In the genomic region with DNA sequence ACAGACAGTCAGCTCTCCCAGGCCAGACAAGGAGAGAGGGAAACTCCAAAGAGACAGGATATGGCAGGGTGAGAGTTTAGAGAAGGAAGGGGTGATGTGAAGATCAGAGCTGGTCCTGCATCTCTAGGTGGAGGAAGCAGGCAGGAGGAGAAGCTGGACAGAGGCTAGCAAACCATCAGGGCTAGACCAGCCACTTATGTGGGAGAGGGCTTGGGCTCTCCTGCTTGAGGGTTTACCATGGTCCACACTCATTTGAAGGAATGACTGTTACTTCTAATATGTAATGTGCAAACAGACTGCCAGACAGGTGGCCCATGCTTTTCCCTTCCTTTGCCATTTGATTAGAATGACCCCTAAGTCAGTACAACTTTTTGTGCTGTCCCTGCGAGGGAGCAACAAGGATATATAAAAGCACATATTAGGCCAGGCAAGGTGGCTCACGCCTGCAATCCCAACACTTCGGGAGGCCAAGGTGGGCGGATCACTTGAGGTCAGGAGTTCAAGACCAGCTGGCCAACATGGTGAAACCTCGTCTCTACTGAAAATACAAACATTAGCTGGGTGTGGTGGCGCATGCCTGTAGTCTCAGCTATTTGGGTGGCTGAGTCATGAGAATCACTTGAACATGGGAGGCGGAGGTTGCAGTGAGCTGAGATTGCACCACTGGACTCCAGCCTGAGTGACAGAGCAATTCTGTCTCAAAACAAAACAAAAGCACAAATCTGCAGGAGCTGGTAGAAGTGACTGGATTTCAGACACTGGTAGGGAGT, we compare ENCODE assay signal across 17 cellular contexts. TPM values are rescaled to one million over a fixed set of nuclear protein-coding genes. Genes with fewer than 3 reads are reported as not detected.
A peak's percentile ranks its signal among the peaks of the same experiment; 100 is the strongest.
DNase-seq lines count a peak whose midpoint lies in the region; ATAC-seq, FAIRE-seq and TF ChIP-seq lines count a peak whose summit lies in the region.
"Had no signal": no experiment of that assay in that cellular context is flagged by ENCODE, and none has a peak within 500 bp of the region (broad histone marks: within the 10 kb centered on the region; RNA-seq: fewer than 3 reads in every experiment).

No MANE protein-coding gene starts in this region.

- no peak overlapping the region for H3K9ac ChIP-seq in astrocyte (ENCODE audit: low read length)

- no peaks in the 10 kb centered on the region for H4K20me1 ChIP-seq in astrocyte (ENCODE audit: insufficient read depth, low read length)

- no peak overlapping the region for H3K27ac ChIP-seq in breast epithelium
- H3K27ac ChIP-seq in astrocyte (ENCODE audit: low read depth, low read length): no peak overlapping the region
- H3K27ac ChIP-seq in foreskin keratinocyte: no peak overlapping the region
- H3K27ac ChIP-seq in upper lobe of left lung: no peak overlapping the region
- H3K27ac ChIP-seq: adrenal gland, esophagus muscularis mucosa had no signal

- CTCF ChIA-PET in MCF 10A (lab: Yijun Ruan, JAX): interaction anchor here (0.7 to 2.3 kb wide), 9 partner anchors 27 to 729 kb away, joined by 3 to 9 read pairs (median 4); no protein-coding TSS in a partner anchor

- TF ChIP-seq CTCF in MCF 10A (IDR thresholded peaks at IDR 0.05; ENCODE audit: unreplicated experiment) (no peak), breast epithelium (IDR thresholded peaks at IDR 0.05) (no peak), astrocyte (IDR thresholded peaks at IDR 0.05; ENCODE audit: insufficient read depth, low read depth, low read length) (no peak), foreskin keratinocyte (conservative IDR thresholded peaks at IDR 0.05) (no peak), upper lobe of left lung (IDR thresholded peaks at IDR 0.05) (no peak)

- no peaks in the 10 kb centered on the region for H3K4me1 ChIP-seq in breast epithelium
- peaks cover 30% of the 10 kb centered on the region for H3K4me1 ChIP-seq in astrocyte (ENCODE audit: insufficient read depth, low read length)
- H3K4me1 ChIP-seq in foreskin keratinocyte: peaks cover 13% of the 10 kb centered on the region
- peaks cover 3 to 11% (median 6%) of the 10 kb centered on the region in 4 donors for H3K4me1 ChIP-seq in upper lobe of left lung

- intact Hi-C loops in MCF 10A (cut with micrococcal nuclease): no loop called here
- intact Hi-C loops in breast epithelium (cut with DNase I; ENCODE audit: low total_unique reads): no loop called here

- H3K9me3 Mint-ChIP-seq in MCF 10A (ENCODE audit: unreplicated experiment): no peaks in the 10 kb centered on the region
- H3K9me3 Mint-ChIP-seq in astrocyte (ENCODE audit: unreplicated experiment): no peaks in the 10 kb centered on the region
- H3K9me3 Mint-ChIP-seq: neural crest cell; stimulated activated effector memory CD8-positive, alpha-beta T cell treated with anti-CD3 and anti-CD28 coated beads, Interleukin-12 subunit alpha, Interleukin-12 subunit beta, amount 100 ng/mL, for 72 hours; T-cell had no signal

- no TSS peak for BruUV-seq in MCF 10A (replicated peaks; lab: Mats Ljungman, UMichigan)

- no peak for FAIRE-seq in astrocyte (lab: Jason Lieb, UNC)

- WGBS in upper lobe of left lung, 2 donors: 66 to 79% methylated on average over 7 of the region's 7 CpGs

- peak overlapping the region; percentile 94 for H3K27ac Mint-ChIP-seq in MCF 10A (ENCODE audit: low read depth, unreplicated experiment)
- peak overlapping the region; percentile 41 for H3K27ac Mint-ChIP-seq in astrocyte (ENCODE audit: unreplicated experiment)
- H3K27ac Mint-ChIP-seq: activated CD8-positive, alpha-beta T cell treated with anti-CD3 and anti-CD28 coated beads, Interleukin-2, amount 10 ng/mL, durations not matched to agents 7 days and 5 days; stimulated activated effector memory CD8-positive, alpha-beta T cell treated with anti-CD3 and anti-CD28 coated beads, Interleukin-12 subunit alpha, Interleukin-12 subunit beta, amount 100 ng/mL, for 72 hours; T-cell had no signal

- no peaks in the 10 kb centered on the region for H3K27me3 ChIP-seq in breast epithelium
- no peaks in the 10 kb centered on the region for H3K27me3 ChIP-seq in astrocyte (ENCODE audit: insufficient read depth, low read length)
- H3K27me3 ChIP-seq in foreskin keratinocyte: no peaks in the 10 kb centered on the region
- no peaks in the 10 kb centered on the region for H3K27me3 ChIP-seq in upper lobe of left lung
- H3K27me3 ChIP-seq: adrenal gland, esophagus muscularis mucosa had no signal

- H3K79me2 ChIP-seq in astrocyte (ENCODE audit: insufficient read depth, low read length): no peaks in the 10 kb centered on the region

- peak overlapping the region; percentile 14 for H3K4me2 ChIP-seq in astrocyte (ENCODE audit: low read length)

- peak; percentile 43 for ATAC-seq in foreskin keratinocyte
- peak; percentile 9 to 56 for ATAC-seq in upper lobe of left lung (ENCODE audit: low FRiP score in 2 of 2)
- ATAC-seq in HG03469 (IDR thresholded peaks at IDR 0.05; ENCODE audit: unreplicated experiment): no peak
- ATAC-seq: activated CD8-positive, alpha-beta T cell treated with anti-CD3 and anti-CD28 coated beads, Interleukin-2, amount 10 ng/mL, durations not matched to agents 7 days and 5 days; stimulated activated effector memory CD8-positive, alpha-beta T cell treated with anti-CD3 and anti-CD28 coated beads, Interleukin-12 subunit alpha, Interleukin-12 subunit beta, amount 100 ng/mL, for 72 hours; T-cell had no signal

- POLR2A ChIA-PET in MCF 10A (lab: Yijun Ruan, JAX): interaction anchor here (0.5 to 2.0 kb wide), 7 partner anchors 25 to 957 kb away, joined by 3 to 6 read pairs (median 4); a partner anchor contains a TSS

- TF ChIP-seq POLR2A in breast epithelium (IDR thresholded peaks at IDR 0.05): no peak
- no peak for TF ChIP-seq POLR2A in upper lobe of left lung (IDR thresholded peaks at IDR 0.05)

- H3K36me3 ChIP-seq in breast epithelium (no peaks in the 10 kb centered on the region), astrocyte (ENCODE audit: insufficient read depth, low read length) (no peaks in the 10 kb centered on the region), upper lobe of left lung (no peaks in the 10 kb centered on the region)
- H3K36me3 ChIP-seq: adrenal gland had no signal

- H3K36me3 Mint-ChIP-seq in MCF 10A (ENCODE audit: insufficient read depth, unreplicated experiment) (no peaks in the 10 kb centered on the region), astrocyte (ENCODE audit: low read depth, unreplicated experiment) (peaks cover 2% of the 10 kb centered on the region)
- H3K36me3 Mint-ChIP-seq: stimulated activated effector memory CD8-positive, alpha-beta T cell treated with anti-CD3 and anti-CD28 coated beads, Interleukin-12 subunit alpha, Interleukin-12 subunit beta, amount 100 ng/mL, for 72 hours had no signal

- H3K4me3 ChIP-seq in breast epithelium (no peak overlapping the region), astrocyte (ENCODE audit: insufficient read depth, low read depth, low read length) (no peak overlapping the region), upper lobe of left lung (no peak overlapping the region)
- H3K4me3 ChIP-seq: adrenal gland, esophagus muscularis mucosa had no signal

- H3K27me3 Mint-ChIP-seq in MCF 10A (ENCODE audit: insufficient read depth, unreplicated experiment): no peaks in the 10 kb centered on the region
- no peaks in the 10 kb centered on the region for H3K27me3 Mint-ChIP-seq in astrocyte (ENCODE audit: low read depth, unreplicated experiment)

- no peak for TF ChIP-seq EP300 in upper lobe of left lung (IDR thresholded peaks at IDR 0.05)

- H3K4me3 Mint-ChIP-seq in MCF 10A (ENCODE audit: unreplicated experiment) (no peak overlapping the region), astrocyte (ENCODE audit: unreplicated experiment) (no peak overlapping the region)
- H3K4me3 Mint-ChIP-seq: activated CD8-positive, alpha-beta T cell treated with anti-CD3 and anti-CD28 coated beads, Interleukin-2, amount 10 ng/mL, durations not matched to agents 7 days and 5 days; neural crest cell; stimulated activated effector memory CD8-positive, alpha-beta T cell treated with anti-CD3 and anti-CD28 coated beads, Interleukin-12 subunit alpha, Interleukin-12 subunit beta, amount 100 ng/mL, for 72 hours; T-cell had no signal

- no peak overlapping the region for H2AFZ ChIP-seq in astrocyte (ENCODE audit: low read depth, low read length)

- DNase-seq in MCF 10A (ENCODE audit: unreplicated experiment) (peak; percentile 83), breast epithelium (ENCODE audit: low spot score in 2 of 2) (no peak), astrocyte (ENCODE audit: low read depth) (peak; percentile 67), foreskin keratinocyte (peak; percentile 26 to 66), upper lobe of left lung (peak in 1 of 2 donors; percentile 41), superior temporal gyrus (ENCODE audit: extremely low spot score) (no peak)
- DNase-seq in activated naive CD4-positive, alpha-beta T cell (lab: John Stamatoyannopoulos, UW): no peak
- DNase-seq: 8988T; activated CD8-positive, alpha-beta T cell treated with anti-CD3 and anti-CD28 coated beads, Interleukin-2, amount 10 ng/mL, durations not matched to agents 7 days and 5 days; left cardiac atrium; NCI-H1417; T-cell had no signal

- H3K4me1 Mint-ChIP-seq in MCF 10A (ENCODE audit: insufficient read depth, unreplicated experiment) (peaks cover 38% of the 10 kb centered on the region), astrocyte (ENCODE audit: low read depth, unreplicated experiment) (peaks cover 26% of the 10 kb centered on the region)
- H3K4me1 Mint-ChIP-seq: stimulated activated effector memory CD8-positive, alpha-beta T cell treated with anti-CD3 and anti-CD28 coated beads, Interleukin-12 subunit alpha, Interleukin-12 subunit beta, amount 100 ng/mL, for 72 hours; T-cell had no signal

- H3K9me3 ChIP-seq in breast epithelium (no peaks in the 10 kb centered on the region), astrocyte (ENCODE audit: insufficient read depth, low read depth, low read length) (no peaks in the 10 kb centered on the region), upper lobe of left lung (no peaks in the 10 kb centered on the region)
- H3K9me3 ChIP-seq: adrenal gland, esophagus muscularis mucosa had no signal

RNA-seq across cellular contexts. Expression of a gene that starts 41.0 kb away (rescaled TPM):
- total RNA-seq in MCF 10A (2022) (271 and 273 TPM in 2 replicates), breast epithelium (10 to 100 TPM; 34.2 to 80.6 (median 40.0) TPM), astrocyte (125 and 131 TPM in 2 replicates), foreskin keratinocyte (195 and 214 TPM in 2 replicates), upper lobe of left lung (100 to 1,000 TPM in 1 of 6 donors, 10 to 100 TPM in 5; 19.0 to 102 (median 54.5) TPM)
- 266 and 289 TPM in 2 replicates for polyA plus RNA-seq in foreskin keratinocyte

RNA-seq across cellular contexts. Expression of a gene that starts 47.0 kb away (rescaled TPM):
- total RNA-seq in MCF 10A (2022) (32.5 and 33.6 TPM in 2 replicates), breast epithelium (10 to 100 TPM; 24.6 to 32.5 (median 28.7) TPM), astrocyte (23.5 and 24.3 TPM in 2 replicates), foreskin keratinocyte (29.5 and 33.2 TPM in 2 replicates), upper lobe of left lung (10 to 100 TPM; 22.0 to 39.8 (median 27.2) TPM)
- polyA plus RNA-seq in foreskin keratinocyte: 18.6 and 20.0 TPM in 2 replicates

Comparison
In these comparisons a context has a peak if more than half of its experiments do, and no peak if none do; other contexts are left out.
1. DNase-seq: peak in MCF 10A (single experiment), astrocyte (single experiment) and foreskin keratinocyte (2 of 2); none in breast epithelium (0 of 2), superior temporal gyrus (single experiment) and activated naive CD4-positive, alpha-beta T cell (0 of 4).